In genomic region chr11:42465613-42466012, GRCh38 we compare ENCODE assay signal across 17 cellular contexts.
"Had no signal": no experiment of that assay in that cellular context is flagged by ENCODE, and none has a peak within 500 bp of the region (broad histone marks: within the 10 kb centered on the region; RNA-seq: fewer than 3 reads in every experiment).

No MANE protein-coding gene starts in this region.

- H3K9me3 ChIP-seq: gastrocnemius medialis, thoracic aorta had no signal

- H3K4me1 ChIP-seq: gastrocnemius medialis, heart right ventricle, left ventricle myocardium inferior had no signal

- DNase-seq: activated CD4-positive, alpha-beta memory T cell treated with anti-CD3 and anti-CD28 coated beads for 36 hours; activated CD4-positive, alpha-beta T cell treated with anti-CD3 and anti-CD28 coated beads for 1 hour; activated gamma-delta T cell treated with Interleukin-2 at 50 U/mL for 16 hours; activated naive CD8-positive, alpha-beta T cell treated with anti-CD3 and anti-CD28 coated beads for 36 hours; activated T-cell treated with anti-CD3 and anti-CD28 coated beads, Interleukin-2, amount 50 U/mL, for 48 hours; brain microvascular endothelial cell; cerebellar nuclear complex; effector memory CD8-positive, alpha-beta T cell; gastrocnemius medialis; heart right ventricle; islet precursor cell; left ventricle myocardium inferior; retina; stimulated activated CD4-positive, alpha-beta T cell treated with anti-CD3 and anti-CD28 coated beads, Interleukin-4, amount 100 ng/mL, for 4 hours; stimulated activated naive CD8-positive, alpha-beta T cell treated with anti-CD3 and anti-CD28 coated beads, Interleukin-15, amount 100 ng/mL, for 72 hours had no signal

- H3K27ac ChIP-seq: brain microvascular endothelial cell, epithelial cell of prostate, gastrocnemius medialis, heart right ventricle, left ventricle myocardium inferior, thoracic aorta had no signal

- H3K4me3 ChIP-seq: gastrocnemius medialis, heart right ventricle, left ventricle myocardium inferior, thoracic aorta had no signal

- H3K27me3 ChIP-seq: brain microvascular endothelial cell, gastrocnemius medialis, heart right ventricle had no signal

- H3K36me3 ChIP-seq: brain microvascular endothelial cell, gastrocnemius medialis, heart right ventricle, left ventricle myocardium inferior, thoracic aorta had no signal
